16 cellular contexts compared by ENCODE assay signal in the genomic region with DNA sequence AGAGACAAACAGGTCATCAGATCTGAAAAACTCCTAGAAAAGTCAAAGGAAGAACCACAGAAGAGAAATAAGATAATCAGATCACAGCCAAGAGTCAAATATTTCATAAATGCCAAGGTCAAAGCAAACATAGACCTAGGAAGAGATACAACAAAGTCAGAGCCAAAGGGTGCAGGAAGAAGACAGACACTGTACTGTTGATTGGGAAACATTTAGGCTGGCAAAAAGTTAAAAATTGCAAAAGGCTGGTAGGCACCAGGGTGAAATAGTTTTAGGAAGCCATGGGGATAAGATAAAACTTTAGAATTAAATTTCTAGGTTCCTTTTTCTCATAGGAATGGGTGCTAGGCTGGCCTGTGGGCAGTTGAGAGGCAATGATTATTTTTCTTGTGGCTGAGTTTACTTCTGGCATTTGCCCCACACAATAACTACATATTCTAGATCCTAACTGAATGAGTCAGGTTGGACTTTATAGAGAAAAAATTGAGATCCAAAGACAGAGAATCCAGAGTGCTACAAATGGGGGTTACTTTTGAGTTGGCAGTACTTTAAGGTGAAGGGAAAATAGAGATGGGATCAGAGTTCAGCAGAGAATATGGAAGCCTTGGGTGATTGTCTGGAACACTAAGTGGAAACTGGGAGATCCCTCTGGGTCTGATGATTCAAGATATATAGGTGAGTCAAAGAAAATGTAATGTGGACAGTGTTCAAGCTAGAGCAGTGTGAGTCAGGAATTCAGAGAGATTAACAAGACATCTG.
DNase-seq lines count a peak whose midpoint lies in the region; ATAC-seq and TF ChIP-seq lines count a peak whose summit lies in the region.
"Had no signal": no experiment of that assay in that cellular context is flagged by ENCODE, and none has a peak within 500 bp of the region (broad histone marks: within the 10 kb centered on the region; RNA-seq: fewer than 3 reads in every experiment).

No MANE protein-coding gene starts in this region.

- TF ChIP-seq CTCF in epithelial cell of proximal tubule (conservative IDR thresholded peaks at IDR 0.05; ENCODE audit: low read depth, low read length) = no peak

- in situ Hi-C loops in Caki2 (cut with HindIII; ENCODE audit: low pct_unique_long_range_greater_than_20kb, low sequenced_read_pairs) = no loop called here

- H3K4me3 ChIP-seq in epithelial cell of proximal tubule (ENCODE audit: low read depth, low read length) = no peak overlapping the region
- H3K4me3 ChIP-seq: BLaER1 treated with 17β-estradiol and CSF1 and Interleukin-3, amounts not matched to agents 10 nM and 100 nM had no signal

- no peak for ATAC-seq in GM18867 (IDR thresholded peaks at IDR 0.05; ENCODE audit: unreplicated experiment)
- ATAC-seq: Right ventricle myocardium inferior had no signal

- DNase-seq in Caki2 (ENCODE audit: low read depth) (peak; percentile 66), RPMI7951 (ENCODE audit: low read depth) (peak; percentile 3), epithelial cell of proximal tubule (ENCODE audit: low read depth) (peak; percentile 69), non-pigmented ciliary epithelial cell (ENCODE audit: low read depth) (peak; percentile 79), NCI-H748 (lab: John Stamatoyannopoulos, UW; ENCODE audit: unreplicated experiment) (no peak), activated gamma-delta T cell treated with Interleukin-2 at 50 U/mL for 16 hours (no peak)
- no peak for DNase-seq in activated T-cell treated with anti-CD3 and anti-CD28 coated beads, Interleukin-2, amount 50 U/mL, for 48 hours
- DNase-seq: activated CD8-positive, alpha-beta memory T cell treated with anti-CD3 and anti-CD28 coated beads, Interleukin-2, amount 50 U/mL, for 48 hours; effector CD4-positive, alpha-beta T cell; H9; NCI-H1417 treated with DMSO at 0.1 percent for 48 hours; NCI-H524 treated with DMSO at 0.1 percent for 48 hours; stimulated activated CD4-positive, alpha-beta T cell treated with anti-CD3 and anti-CD28 coated beads, Interleukin-1b, Interleukin-23, amount 100 ng/mL, for 48 hours had no signal

Comparison
In these comparisons a context has a peak if more than half of its experiments do, and no peak if none do; other contexts are left out.
1. DNase-seq: peak in Caki2 (single experiment), RPMI7951 (single experiment), epithelial cell of proximal tubule (single experiment) and non-pigmented ciliary epithelial cell (single experiment); none in NCI-H748 (single experiment), activated T-cell treated with anti-CD3 and anti-CD28 coated beads, Interleukin-2, amount 50 U/mL, for 48 hours (0 of 2) and activated gamma-delta T cell treated with Interleukin-2 at 50 U/mL for 16 hours (single experiment).